Comparison of ENCODE assay signal across 8 cellular contexts in genomic region chr12:56987551-56988053, GRCh38. TPM values are rescaled to one million over a fixed set of nuclear protein-coding genes. Genes with fewer than 3 reads are reported as not detected.
A peak's percentile ranks its signal among the peaks of the same experiment; 100 is the strongest.
DNase-seq lines count a peak whose midpoint lies in the region; ATAC-seq and TF ChIP-seq lines count a peak whose summit lies in the region.

No MANE protein-coding gene starts in this region.

- H2AFZ ChIP-seq in neural cell (ENCODE audit: low read depth, low read length): no peak overlapping the region

- ATAC-seq in GM18498 (IDR thresholded peaks at IDR 0.05; ENCODE audit: unreplicated experiment) (peak; percentile 60), HG03442 (IDR thresholded peaks at IDR 0.05; ENCODE audit: unreplicated experiment) (no peak)
- peak; percentile 55 for ATAC-seq in stimulated activated naive CD8-positive, alpha-beta T cell treated with anti-CD3 and anti-CD28 coated beads, Interleukin-15, Interleukin-2, amounts not matched to agents 100 U/mL and 50 U/mL, for 24 hours

- peaks cover 3% of the 10 kb centered on the region for H3K27me3 Mint-ChIP-seq in activated T-helper 1 cell treated with anti-CD3 and anti-CD28 coated beads, Interleukin-12 subunit alpha, Interleukin-12 subunit beta, Interleukin-2, Interleukin-4 antibody, amounts not matched to agents 30 ng/mL and 10 ng/mL and 1 ng/mL, durations not matched to agents 14 hours and 24 hours and 36 hours (ENCODE audit: insufficient read depth)

- H3K9ac ChIP-seq in neural cell (ENCODE audit: low read length): no peak overlapping the region

- TF ChIP-seq CTCF in fibroblast of pulmonary artery (IDR thresholded peaks at IDR 0.05; ENCODE audit: low read length, missing control alignments) (peak; percentile 93), neural cell (IDR thresholded peaks at IDR 0.05; ENCODE audit: poor library complexity, severe bottlenecking) (peak; percentile 88)

- H3K9me2 ChIP-seq in neural cell (ENCODE audit: insufficient read depth, low read length): no peaks in the 10 kb centered on the region

- H3K4me3 ChIP-seq in fibroblast of pulmonary artery (replicated peaks; ENCODE audit: low read depth, low read length) (no peak overlapping the region), neural cell (ENCODE audit: low read length) (no peak overlapping the region)

- peaks cover 23% of the 10 kb centered on the region for H3K4me1 Mint-ChIP-seq in activated T-helper 1 cell treated with anti-CD3 and anti-CD28 coated beads, Interleukin-12 subunit alpha, Interleukin-12 subunit beta, Interleukin-2, Interleukin-4 antibody, amounts not matched to agents 30 ng/mL and 10 ng/mL and 1 ng/mL, durations not matched to agents 14 hours and 24 hours and 36 hours (ENCODE audit: low read depth)

- no peak for TF ChIP-seq EP300 in neural cell (conservative IDR thresholded peaks at IDR 0.05; ENCODE audit: poor library complexity, severe bottlenecking)

- TF ChIP-seq RAD21 in neural cell (conservative IDR thresholded peaks at IDR 0.05): peak; percentile 84

- H3K9me3 Mint-ChIP-seq in activated T-helper 1 cell treated with anti-CD3 and anti-CD28 coated beads, Interleukin-12 subunit alpha, Interleukin-12 subunit beta, Interleukin-2, Interleukin-4 antibody, amounts not matched to agents 30 ng/mL and 10 ng/mL and 1 ng/mL, durations not matched to agents 14 hours and 24 hours and 36 hours: no peaks in the 10 kb centered on the region

- H3K9me3 ChIP-seq in neural cell (ENCODE audit: low read length): no peaks in the 10 kb centered on the region

- H3K36me3 Mint-ChIP-seq in activated T-helper 1 cell treated with anti-CD3 and anti-CD28 coated beads, Interleukin-12 subunit alpha, Interleukin-12 subunit beta, Interleukin-2, Interleukin-4 antibody, amounts not matched to agents 30 ng/mL and 10 ng/mL and 1 ng/mL, durations not matched to agents 14 hours and 24 hours and 36 hours (ENCODE audit: low read depth): no peaks in the 10 kb centered on the region

- DNase-seq in M059J (ENCODE audit: low read depth) (peak; percentile 69), RPMI8226 (peak; percentile 76), fibroblast of pulmonary artery (ENCODE audit: low read depth) (peak; percentile 82)
- peak; percentile 54 for DNase-seq in activated T-helper 1 cell treated with anti-CD3 and anti-CD28 coated beads, Interleukin-12 subunit alpha, Interleukin-12 subunit beta, Interleukin-2, Interleukin-4 antibody, amounts not matched to agents 30 ng/mL and 10 ng/mL and 1 ng/mL, durations not matched to agents 14 hours and 24 hours and 36 hours (ENCODE audit: low spot score)
- DNase-seq in stimulated activated naive CD8-positive, alpha-beta T cell treated with anti-CD3 and anti-CD28 coated beads, Interleukin-15, Interleukin-2, amounts not matched to agents 100 U/mL and 50 U/mL, for 24 hours: peak; percentile 79

- H3F3A ChIP-seq in neural cell (ENCODE audit: insufficient read depth, low read length, poor library complexity, severe bottlenecking): no peaks in the 10 kb centered on the region

- H3K36me3 ChIP-seq in neural cell (ENCODE audit: insufficient read depth, low read length): no peaks in the 10 kb centered on the region

- H3K79me2 ChIP-seq in neural cell (replicated peaks; ENCODE audit: insufficient read depth, low read length): no peaks in the 10 kb centered on the region

- no peak overlapping the region for H3K4me3 Mint-ChIP-seq in activated T-helper 1 cell treated with anti-CD3 and anti-CD28 coated beads, Interleukin-12 subunit alpha, Interleukin-12 subunit beta, Interleukin-2, Interleukin-4 antibody, amounts not matched to agents 30 ng/mL and 10 ng/mL and 1 ng/mL, durations not matched to agents 14 hours and 24 hours and 36 hours

- no peaks in the 10 kb centered on the region for H4K20me1 ChIP-seq in neural cell (ENCODE audit: insufficient read depth)

- H3K27ac ChIP-seq in neural cell (ENCODE audit: low read length): no peak overlapping the region

- H3K27ac Mint-ChIP-seq in activated T-helper 1 cell treated with anti-CD3 and anti-CD28 coated beads, Interleukin-12 subunit alpha, Interleukin-12 subunit beta, Interleukin-2, Interleukin-4 antibody, amounts not matched to agents 30 ng/mL and 10 ng/mL and 1 ng/mL, durations not matched to agents 14 hours and 24 hours and 36 hours: no peak overlapping the region

- H3K4me2 ChIP-seq in neural cell (ENCODE audit: low read length): no peak overlapping the region

- intact Hi-C loops in activated T-helper 1 cell treated with anti-CD3 and anti-CD28 coated beads, Interleukin-12 subunit alpha, Interleukin-12 subunit beta, Interleukin-2, Interleukin-4 antibody, amounts not matched to agents 30 ng/mL and 10 ng/mL and 1 ng/mL, durations not matched to agents 14 hours and 24 hours and 36 hours (cut with micrococcal nuclease): loop anchor here (1.0 to 2.0 kb wide), 3 partner anchors 13 to 230 kb away; no protein-coding TSS in a partner anchor

- H3K27me3 ChIP-seq in neural cell (ENCODE audit: insufficient read depth, low read depth, low read length): no peaks in the 10 kb centered on the region

TF ChIP-seq in neural cell, 6 proteins besides CTCF, POLR2A, EP300 and RAD21:
- TF ChIP-seq SMC3 (conservative IDR thresholded peaks at IDR 0.05; ENCODE audit: poor library complexity): peak; percentile 92
- no peak for TF ChIP-seq REST (IDR thresholded peaks at IDR 0.05; ENCODE audit: borderline replicate concordance)

RNA-seq across cellular contexts. Expression of gene ZBTB39, which starts 18.7 kb away (rescaled TPM):
- total RNA-seq in M059J (2014; rRNA removed; shearing (Covaris generic)): 3.3 TPM in 2 replicates
- 10.3 and 11.2 TPM in 2 replicates for total RNA-seq in activated T-helper 1 cell treated with anti-CD3 and anti-CD28 coated beads, Interleukin-12 subunit alpha, Interleukin-12 subunit beta, Interleukin-2, Interleukin-4 antibody, amounts not matched to agents 30 ng/mL and 10 ng/mL and 1 ng/mL, durations not matched to agents 14 hours and 24 hours and 36 hours
- polyA plus RNA-seq in neural cell: 6.4 and 7.3 TPM in 2 replicates
- 24.8 and 26.2 TPM in 2 replicates for polyA minus RNA-seq in neural cell

RNA-seq across cellular contexts. Expression of gene TAC3, which starts 28.7 kb away (rescaled TPM):
- not detected in 2 replicates for total RNA-seq in M059J (2014; rRNA removed; shearing (Covaris generic))
- total RNA-seq in activated T-helper 1 cell treated with anti-CD3 and anti-CD28 coated beads, Interleukin-12 subunit alpha, Interleukin-12 subunit beta, Interleukin-2, Interleukin-4 antibody, amounts not matched to agents 30 ng/mL and 10 ng/mL and 1 ng/mL, durations not matched to agents 14 hours and 24 hours and 36 hours: 0.34 TPM in 1 of 2 replicates, not detected in the other
- polyA plus RNA-seq in neural cell: 2.5 TPM in 1 of 2 replicates, not detected in the other
- not detected in 2 replicates for polyA minus RNA-seq in neural cell

RNA-seq across cellular contexts. Expression of gene RDH16, which starts 30.2 kb away (rescaled TPM):
- not detected in 2 replicates for total RNA-seq in M059J (2014; rRNA removed; shearing (Covaris generic))
- 0.23 and 0.29 TPM in 2 replicates for total RNA-seq in activated T-helper 1 cell treated with anti-CD3 and anti-CD28 coated beads, Interleukin-12 subunit alpha, Interleukin-12 subunit beta, Interleukin-2, Interleukin-4 antibody, amounts not matched to agents 30 ng/mL and 10 ng/mL and 1 ng/mL, durations not matched to agents 14 hours and 24 hours and 36 hours
- 0.66 and 1.0 TPM in 2 replicates for polyA plus RNA-seq in neural cell
- polyA minus RNA-seq in neural cell: 1.2 TPM in 2 replicates

RNA-seq across cellular contexts. Expression of gene SDR9C7, which starts 53.4 kb away (rescaled TPM):
- total RNA-seq in M059J (2014; rRNA removed; shearing (Covaris generic)): not detected in 2 replicates
- not detected in 2 replicates for total RNA-seq in activated T-helper 1 cell treated with anti-CD3 and anti-CD28 coated beads, Interleukin-12 subunit alpha, Interleukin-12 subunit beta, Interleukin-2, Interleukin-4 antibody, amounts not matched to agents 30 ng/mL and 10 ng/mL and 1 ng/mL, durations not matched to agents 14 hours and 24 hours and 36 hours
- 0.63 TPM in 1 of 2 replicates, not detected in the other for polyA plus RNA-seq in neural cell
- 0.81 TPM in 1 of 2 replicates, not detected in the other for polyA minus RNA-seq in neural cell
